ENCODE assay signal across 2 cellular contexts in the genomic region with DNA sequence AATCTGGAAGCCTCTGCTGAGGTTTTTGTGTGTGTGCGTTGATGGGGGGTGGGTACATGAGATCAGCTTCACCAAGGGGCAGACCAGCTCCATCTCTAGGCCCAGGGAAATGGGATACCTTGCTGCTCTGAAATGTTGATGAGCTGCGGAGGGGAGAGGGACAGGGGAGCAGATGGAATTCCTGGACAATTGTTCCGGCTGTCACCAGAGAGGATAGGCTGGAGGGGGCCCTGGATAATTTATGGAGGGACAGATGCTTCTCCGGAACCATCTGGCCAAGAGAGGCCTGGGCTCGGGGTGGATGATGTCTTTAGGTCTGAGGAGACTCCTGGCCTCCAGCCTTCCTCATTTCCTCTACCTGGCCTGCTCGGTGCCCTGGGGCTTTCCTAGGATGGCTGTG.
TF ChIP-seq lines count a peak whose summit lies in the region.

No MANE protein-coding gene starts in this region.

TF ChIP-seq in GM23338, 12 proteins besides CTCF, POLR2A, EP300 and RAD21:
- TF ChIP-seq, protein P1, sequence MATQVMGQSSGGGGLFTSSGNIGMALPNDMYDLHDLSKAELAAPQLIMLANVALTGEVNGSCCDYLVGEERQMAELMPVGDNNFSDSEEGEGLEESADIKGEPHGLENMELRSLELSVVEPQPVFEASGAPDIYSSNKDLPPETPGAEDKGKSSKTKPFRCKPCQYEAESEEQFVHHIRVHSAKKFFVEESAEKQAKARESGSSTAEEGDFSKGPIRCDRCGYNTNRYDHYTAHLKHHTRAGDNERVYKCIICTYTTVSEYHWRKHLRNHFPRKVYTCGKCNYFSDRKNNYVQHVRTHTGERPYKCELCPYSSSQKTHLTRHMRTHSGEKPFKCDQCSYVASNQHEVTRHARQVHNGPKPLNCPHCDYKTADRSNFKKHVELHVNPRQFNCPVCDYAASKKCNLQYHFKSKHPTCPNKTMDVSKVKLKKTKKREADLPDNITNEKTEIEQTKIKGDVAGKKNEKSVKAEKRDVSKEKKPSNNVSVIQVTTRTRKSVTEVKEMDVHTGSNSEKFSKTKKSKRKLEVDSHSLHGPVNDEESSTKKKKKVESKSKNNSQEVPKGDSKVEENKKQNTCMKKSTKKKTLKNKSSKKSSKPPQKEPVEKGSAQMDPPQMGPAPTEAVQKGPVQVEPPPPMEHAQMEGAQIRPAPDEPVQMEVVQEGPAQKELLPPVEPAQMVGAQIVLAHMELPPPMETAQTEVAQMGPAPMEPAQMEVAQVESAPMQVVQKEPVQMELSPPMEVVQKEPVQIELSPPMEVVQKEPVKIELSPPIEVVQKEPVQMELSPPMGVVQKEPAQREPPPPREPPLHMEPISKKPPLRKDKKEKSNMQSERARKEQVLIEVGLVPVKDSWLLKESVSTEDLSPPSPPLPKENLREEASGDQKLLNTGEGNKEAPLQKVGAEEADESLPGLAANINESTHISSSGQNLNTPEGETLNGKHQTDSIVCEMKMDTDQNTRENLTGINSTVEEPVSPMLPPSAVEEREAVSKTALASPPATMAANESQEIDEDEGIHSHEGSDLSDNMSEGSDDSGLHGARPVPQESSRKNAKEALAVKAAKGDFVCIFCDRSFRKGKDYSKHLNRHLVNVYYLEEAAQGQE (IDR thresholded peaks at IDR 0.05; ENCODE audit: unreplicated experiment) = no peak
- TF ChIP-seq EZH2phosphoT487 (IDR thresholded peaks at IDR 0.05; ENCODE audit: unreplicated experiment) (no peak), STAT1 (IDR thresholded peaks at IDR 0.05; ENCODE audit: unreplicated experiment) (no peak), EZH2 (IDR thresholded peaks at IDR 0.05; ENCODE audit: low read depth, unreplicated experiment) (no peak), JUNB (IDR thresholded peaks at IDR 0.05; ENCODE audit: unreplicated experiment) (no peak), CREB1 (CRISPR knock-in tag; IDR thresholded peaks at IDR 0.05; ENCODE audit: low read depth) (no peak), POLR2AphosphoS5 (IDR thresholded peaks at IDR 0.05; ENCODE audit: low read depth) (no peak)
- TF ChIP-seq, protein P2, sequence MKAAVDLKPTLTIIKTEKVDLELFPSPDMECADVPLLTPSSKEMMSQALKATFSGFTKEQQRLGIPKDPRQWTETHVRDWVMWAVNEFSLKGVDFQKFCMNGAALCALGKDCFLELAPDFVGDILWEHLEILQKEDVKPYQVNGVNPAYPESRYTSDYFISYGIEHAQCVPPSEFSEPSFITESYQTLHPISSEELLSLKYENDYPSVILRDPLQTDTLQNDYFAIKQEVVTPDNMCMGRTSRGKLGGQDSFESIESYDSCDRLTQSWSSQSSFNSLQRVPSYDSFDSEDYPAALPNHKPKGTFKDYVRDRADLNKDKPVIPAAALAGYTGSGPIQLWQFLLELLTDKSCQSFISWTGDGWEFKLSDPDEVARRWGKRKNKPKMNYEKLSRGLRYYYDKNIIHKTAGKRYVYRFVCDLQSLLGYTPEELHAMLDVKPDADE (IDR thresholded peaks at IDR 0.05) = no peak

TF ChIP-seq in HepG2, 621 proteins besides CTCF, POLR2A, EP300 and RAD21:
- TF ChIP-seq, protein P3, sequence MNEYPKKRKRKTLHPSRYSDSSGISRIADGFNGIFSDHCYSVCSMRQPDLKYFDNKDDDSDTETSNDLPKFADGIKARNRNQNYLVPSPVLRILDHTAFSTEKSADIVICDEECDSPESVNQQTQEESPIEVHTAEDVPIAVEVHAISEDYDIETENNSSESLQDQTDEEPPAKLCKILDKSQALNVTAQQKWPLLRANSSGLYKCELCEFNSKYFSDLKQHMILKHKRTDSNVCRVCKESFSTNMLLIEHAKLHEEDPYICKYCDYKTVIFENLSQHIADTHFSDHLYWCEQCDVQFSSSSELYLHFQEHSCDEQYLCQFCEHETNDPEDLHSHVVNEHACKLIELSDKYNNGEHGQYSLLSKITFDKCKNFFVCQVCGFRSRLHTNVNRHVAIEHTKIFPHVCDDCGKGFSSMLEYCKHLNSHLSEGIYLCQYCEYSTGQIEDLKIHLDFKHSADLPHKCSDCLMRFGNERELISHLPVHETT (CRISPR knock-in tag; conservative IDR thresholded peaks at IDR 0.05) = no peak
- TF ChIP-seq KAT2B (IDR thresholded peaks at IDR 0.05; ENCODE audit: borderline replicate concordance, low read depth, low read length) (no peak), ZNF839 (CRISPR knock-in tag; IDR thresholded peaks at IDR 0.05; ENCODE audit: borderline replicate concordance) (no peak), HOXA7 (CRISPR knock-in tag; IDR thresholded peaks at IDR 0.05) (no peak), DNMT3B (CRISPR knock-in tag; conservative IDR thresholded peaks at IDR 0.05) (no peak), GABPA (IDR thresholded peaks at IDR 0.05; ENCODE audit: low read depth, low read length) (no peak), GABPA (CRISPR knock-in tag; IDR thresholded peaks at IDR 0.05; ENCODE audit: low read depth) (no peak), ZNF737 (CRISPR knock-in tag; IDR thresholded peaks at IDR 0.05; ENCODE audit: borderline replicate concordance) (no peak), ELF4 (CRISPR knock-in tag; IDR thresholded peaks at IDR 0.05; ENCODE audit: borderline replicate concordance) (no peak), CENPX (CRISPR knock-in tag; IDR thresholded peaks at IDR 0.05) (no peak), YEATS2 (CRISPR knock-in tag; IDR thresholded peaks at IDR 0.05; ENCODE audit: borderline replicate concordance) (no peak)
- TF ChIP-seq, protein P4, sequence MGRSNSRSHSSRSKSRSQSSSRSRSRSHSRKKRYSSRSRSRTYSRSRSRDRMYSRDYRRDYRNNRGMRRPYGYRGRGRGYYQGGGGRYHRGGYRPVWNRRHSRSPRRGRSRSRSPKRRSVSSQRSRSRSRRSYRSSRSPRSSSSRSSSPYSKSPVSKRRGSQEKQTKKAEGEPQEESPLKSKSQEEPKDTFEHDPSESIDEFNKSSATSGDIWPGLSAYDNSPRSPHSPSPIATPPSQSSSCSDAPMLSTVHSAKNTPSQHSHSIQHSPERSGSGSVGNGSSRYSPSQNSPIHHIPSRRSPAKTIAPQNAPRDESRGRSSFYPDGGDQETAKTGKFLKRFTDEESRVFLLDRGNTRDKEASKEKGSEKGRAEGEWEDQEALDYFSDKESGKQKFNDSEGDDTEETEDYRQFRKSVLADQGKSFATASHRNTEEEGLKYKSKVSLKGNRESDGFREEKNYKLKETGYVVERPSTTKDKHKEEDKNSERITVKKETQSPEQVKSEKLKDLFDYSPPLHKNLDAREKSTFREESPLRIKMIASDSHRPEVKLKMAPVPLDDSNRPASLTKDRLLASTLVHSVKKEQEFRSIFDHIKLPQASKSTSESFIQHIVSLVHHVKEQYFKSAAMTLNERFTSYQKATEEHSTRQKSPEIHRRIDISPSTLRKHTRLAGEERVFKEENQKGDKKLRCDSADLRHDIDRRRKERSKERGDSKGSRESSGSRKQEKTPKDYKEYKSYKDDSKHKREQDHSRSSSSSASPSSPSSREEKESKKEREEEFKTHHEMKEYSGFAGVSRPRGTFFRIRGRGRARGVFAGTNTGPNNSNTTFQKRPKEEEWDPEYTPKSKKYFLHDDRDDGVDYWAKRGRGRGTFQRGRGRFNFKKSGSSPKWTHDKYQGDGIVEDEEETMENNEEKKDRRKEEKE (IDR thresholded peaks at IDR 0.05) = no peak
- TF ChIP-seq, protein P5, sequence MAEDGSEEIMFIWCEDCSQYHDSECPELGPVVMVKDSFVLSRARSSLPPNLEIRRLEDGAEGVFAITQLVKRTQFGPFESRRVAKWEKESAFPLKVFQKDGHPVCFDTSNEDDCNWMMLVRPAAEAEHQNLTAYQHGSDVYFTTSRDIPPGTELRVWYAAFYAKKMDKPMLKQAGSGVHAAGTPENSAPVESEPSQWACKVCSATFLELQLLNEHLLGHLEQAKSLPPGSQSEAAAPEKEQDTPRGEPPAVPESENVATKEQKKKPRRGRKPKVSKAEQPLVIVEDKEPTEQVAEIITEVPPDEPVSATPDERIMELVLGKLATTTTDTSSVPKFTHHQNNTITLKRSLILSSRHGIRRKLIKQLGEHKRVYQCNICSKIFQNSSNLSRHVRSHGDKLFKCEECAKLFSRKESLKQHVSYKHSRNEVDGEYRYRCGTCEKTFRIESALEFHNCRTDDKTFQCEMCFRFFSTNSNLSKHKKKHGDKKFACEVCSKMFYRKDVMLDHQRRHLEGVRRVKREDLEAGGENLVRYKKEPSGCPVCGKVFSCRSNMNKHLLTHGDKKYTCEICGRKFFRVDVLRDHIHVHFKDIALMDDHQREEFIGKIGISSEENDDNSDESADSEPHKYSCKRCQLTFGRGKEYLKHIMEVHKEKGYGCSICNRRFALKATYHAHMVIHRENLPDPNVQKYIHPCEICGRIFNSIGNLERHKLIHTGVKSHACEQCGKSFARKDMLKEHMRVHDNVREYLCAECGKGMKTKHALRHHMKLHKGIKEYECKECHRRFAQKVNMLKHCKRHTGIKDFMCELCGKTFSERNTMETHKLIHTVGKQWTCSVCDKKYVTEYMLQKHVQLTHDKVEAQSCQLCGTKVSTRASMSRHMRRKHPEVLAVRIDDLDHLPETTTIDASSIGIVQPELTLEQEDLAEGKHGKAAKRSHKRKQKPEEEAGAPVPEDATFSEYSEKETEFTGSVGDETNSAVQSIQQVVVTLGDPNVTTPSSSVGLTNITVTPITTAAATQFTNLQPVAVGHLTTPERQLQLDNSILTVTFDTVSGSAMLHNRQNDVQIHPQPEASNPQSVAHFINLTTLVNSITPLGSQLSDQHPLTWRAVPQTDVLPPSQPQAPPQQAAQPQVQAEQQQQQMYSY (CRISPR knock-in tag; IDR thresholded peaks at IDR 0.05) = no peak
- TF ChIP-seq, protein P6, sequence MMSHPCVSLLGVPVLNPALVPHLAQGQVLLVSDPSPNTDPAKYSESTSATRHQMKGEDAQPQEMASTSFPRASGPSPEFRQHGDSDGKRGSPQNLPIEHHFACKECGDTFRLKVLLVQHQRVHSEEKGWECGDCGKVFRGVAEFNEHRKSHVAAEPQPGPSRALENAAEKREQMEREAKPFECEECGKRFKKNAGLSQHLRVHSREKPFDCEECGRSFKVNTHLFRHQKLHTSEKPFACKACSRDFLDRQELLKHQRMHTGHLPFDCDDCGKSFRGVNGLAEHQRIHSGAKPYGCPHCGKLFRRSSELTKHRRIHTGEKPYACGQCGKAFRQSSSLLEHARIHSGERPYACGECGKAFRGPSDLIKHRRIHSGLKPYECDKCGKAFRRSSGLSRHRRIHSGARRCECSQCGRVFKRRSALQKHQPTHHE (CRISPR knock-in tag; IDR thresholded peaks at IDR 0.05; ENCODE audit: borderline replicate concordance) = no peak
